In genomic region chr12:59708059-59708458, GRCh38 we compare ENCODE assay signal across 22 cellular contexts.
DNase-seq lines count a peak whose midpoint lies in the region; ATAC-seq, FAIRE-seq and TF ChIP-seq lines count a peak whose summit lies in the region.
"Had no signal": no experiment of that assay in that cellular context is flagged by ENCODE, and none has a peak within 500 bp of the region (broad histone marks: within the 10 kb centered on the region; RNA-seq: fewer than 3 reads in every experiment).

No MANE protein-coding gene starts in this region.

- intact Hi-C loops in PC-3 (cut with micrococcal nuclease), result loop anchor here (1.0 kb wide), 1 partner anchor 111 kb away; no protein-coding TSS in a partner anchor
- intact Hi-C loops in pancreas (cut with DNase I), result no loop called here

- no peak overlapping the region for H3K27ac ChIP-seq in PC-3 (ENCODE audit: low read length)
- H3K27ac ChIP-seq in pancreas, result no peak overlapping the region
- H3K27ac ChIP-seq: left lung, PC-9 had no signal

- no peak overlapping the region for H3K4me3 ChIP-seq in PC-3 (ENCODE audit: low read length)
- no peak overlapping the region for H3K4me3 ChIP-seq in pancreas
- H3K4me3 ChIP-seq: GM23338, K562, left lung, PC-9 had no signal

- H3F3A ChIP-seq in PC-3 (ENCODE audit: low read length, unreplicated experiment), result no peaks in the 10 kb centered on the region

- POLR2A ChIA-PET in PC-3 (lab: Charles Lee; ENCODE audit: unreplicated experiment), result interaction anchor here (0.7 kb wide), 1 partner anchor 1168 kb away, joined by 6 read pairs; no protein-coding TSS in a partner anchor

- H3K4me2 ChIP-seq in PC-3 (ENCODE audit: low read length), result peak overlapping the region; percentile 12; the same call in 1 of the 2 replicates
- H3K4me2 ChIP-seq: GM23338, PC-9 had no signal

- no peak overlapping the region for H2AFZ ChIP-seq in PC-3 (ENCODE audit: low read length)
- H2AFZ ChIP-seq: GM23338, PC-9 had no signal

- CTCF ChIA-PET in PC-3 (lab: Charles Lee), result no interaction called here

- TF ChIP-seq CTCF in PC-3 (conservative IDR thresholded peaks at IDR 0.05; ENCODE audit: low read depth, low read length), result no peak
- no peak for TF ChIP-seq CTCF in pancreas (IDR thresholded peaks at IDR 0.05)

- no peak overlapping the region for H3K9ac ChIP-seq in PC-3 (ENCODE audit: low read length)

- H3K9me2 ChIP-seq in PC-3 (replicated peaks; ENCODE audit: low read length), result no peaks in the 10 kb centered on the region

- H3K36me3 ChIP-seq in PC-3 (ENCODE audit: low read depth, low read length), result no peaks in the 10 kb centered on the region
- H3K36me3 ChIP-seq in pancreas, result peaks cover 0 to 6% (median 0%) of the 10 kb centered on the region in 3 donors
- H3K36me3 ChIP-seq: left lung had no signal

- DNase-seq in ELR (ENCODE audit: low read depth), result peak; percentile 75
- DNase-seq in PC-3, result peak; percentile 79
- no peak for DNase-seq in pancreas
- DNase-seq in NCI-H1092 treated with DMSO at 0.1 percent for 48 hours (lab: John Stamatoyannopoulos, UW), result no peak
- no peak for DNase-seq in GDM1 (lab: John Stamatoyannopoulos, UW)
- no peak for DNase-seq in activated CD4-positive, CD25-positive, alpha-beta regulatory T cell (lab: John Stamatoyannopoulos, UW)
- DNase-seq: activated naive CD4-positive, alpha-beta T cell treated with Interleukin-2 at 50 U/mL for 16 hours; caudate nucleus; endodermal cell; hypothalamus; left lung; naive thymus-derived CD8-positive, alpha-beta T cell; NCI-H1436; NCI-H510A treated with DMSO at 0.1 percent for 48 hours; PC-9; retina; stimulated activated CD4-positive, alpha-beta T cell treated with anti-CD3 and anti-CD28 coated beads, Interleukin-2, amount 100 ng/mL, for 24 hours; stimulated activated CD8-positive, alpha-beta memory T cell treated with anti-CD3 and anti-CD28 coated beads, Interleukin-4, amount 100 ng/mL, for 48 hours had no signal

- ATAC-seq in PC-3 (peak; percentile 100), esophagus mucosa (peak; percentile 42), pancreas (peak in 1 of 4 donors; percentile 28), GM21737 (IDR thresholded peaks at IDR 0.05; ENCODE audit: unreplicated experiment) (no peak)
- ATAC-seq: GM23338; K562; left lung; naive thymus-derived CD8-positive, alpha-beta T cell had no signal

- FAIRE-seq in pancreas (lab: Jason Lieb, UNC), result peak; percentile 29
- FAIRE-seq: K562 had no signal

- H3K9me3 ChIP-seq in PC-3 (ENCODE audit: low read length) (no peaks in the 10 kb centered on the region), pancreas (no peaks in the 10 kb centered on the region)
- H3K9me3 ChIP-seq: left lung had no signal

- H3K4me1 ChIP-seq in PC-3 (ENCODE audit: insufficient read depth, low read length), result peaks cover 15% of the 10 kb centered on the region
- no peaks in the 10 kb centered on the region for H3K4me1 ChIP-seq in pancreas
- H3K4me1 ChIP-seq: left lung had no signal

- H4K20me1 ChIP-seq in PC-3 (ENCODE audit: low read length), result no peaks in the 10 kb centered on the region

- H3K79me2 ChIP-seq in PC-3 (ENCODE audit: low read length), result no peaks in the 10 kb centered on the region

- no TSS peak for BruUV-seq in PC-3 (replicated peaks; lab: Mats Ljungman, UMichigan)

- no peaks in the 10 kb centered on the region for H3K27me3 ChIP-seq in PC-3 (ENCODE audit: low read length)
- H3K27me3 ChIP-seq in pancreas, result no peaks in the 10 kb centered on the region
- H3K27me3 ChIP-seq: left lung had no signal

Comparison
In these comparisons a context has a peak if more than half of its experiments do, and no peak if none do; other contexts are left out.
1. DNase-seq: peak in ELR (single experiment) and PC-3 (single experiment); none in pancreas (0 of 6), NCI-H1092 treated with DMSO at 0.1 percent for 48 hours (single experiment), GDM1 (single experiment) and activated CD4-positive, CD25-positive, alpha-beta regulatory T cell (0 of 4).